ENCODE assay signal across 1 cellular context in the genomic region with DNA sequence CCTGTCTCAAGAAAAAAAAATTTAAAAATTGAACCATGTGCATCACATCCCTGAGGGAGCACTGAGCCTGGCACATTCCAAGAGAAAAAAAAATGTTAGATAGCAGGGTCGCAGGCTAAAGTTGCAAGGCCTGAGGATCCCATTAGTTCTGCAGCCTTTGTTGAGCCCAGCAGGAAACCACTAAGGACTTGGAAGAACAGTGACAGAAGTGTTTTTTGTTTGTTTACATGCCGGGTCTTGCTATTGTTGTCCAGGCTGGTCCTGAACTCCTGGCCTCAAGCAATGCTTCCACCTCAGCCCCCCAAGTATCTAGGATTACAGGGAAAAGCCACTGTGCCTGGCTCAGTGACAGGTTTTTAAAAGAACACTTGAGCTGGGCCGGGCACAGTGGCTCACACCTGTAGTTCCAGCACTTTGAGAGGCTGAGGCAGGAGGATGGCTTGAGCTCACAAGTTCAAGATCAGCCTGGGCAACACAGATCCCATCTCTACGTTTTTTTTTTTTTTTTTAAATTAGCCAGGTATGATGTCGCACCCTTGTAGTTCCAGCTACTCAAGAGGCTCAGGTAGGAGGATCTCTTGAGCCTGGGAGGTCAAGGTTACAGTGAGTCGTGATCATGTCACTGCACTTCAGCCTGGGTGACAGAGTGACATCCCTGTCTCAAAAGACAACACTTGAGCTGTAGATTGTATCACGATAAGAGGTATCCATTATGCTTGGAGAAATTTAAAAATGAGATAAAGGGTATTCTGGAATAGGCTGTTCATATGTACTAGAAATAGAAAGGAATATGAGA.
TF ChIP-seq lines count a peak whose summit lies in the region.

No MANE protein-coding gene starts in this region.

TF ChIP-seq in HEK293, 187 proteins besides CTCF, POLR2A, EP300 and RAD21 (continued from another document):
- TF ChIP-seq OSR2 (tag by site-specific recombination; IDR thresholded peaks at IDR 0.05), result 0 out of 2 replicates have a peak, but pooled peaks have one; percentile 10
- TF ChIP-seq ZNF707 (tag by site-specific recombination; IDR thresholded peaks at IDR 0.05), result no peak
- TF ChIP-seq ZNF140 (tag by site-specific recombination; IDR thresholded peaks at IDR 0.05), result no peak
